Comparison of ENCODE assay signal across 32 cellular contexts in the genomic region with DNA sequence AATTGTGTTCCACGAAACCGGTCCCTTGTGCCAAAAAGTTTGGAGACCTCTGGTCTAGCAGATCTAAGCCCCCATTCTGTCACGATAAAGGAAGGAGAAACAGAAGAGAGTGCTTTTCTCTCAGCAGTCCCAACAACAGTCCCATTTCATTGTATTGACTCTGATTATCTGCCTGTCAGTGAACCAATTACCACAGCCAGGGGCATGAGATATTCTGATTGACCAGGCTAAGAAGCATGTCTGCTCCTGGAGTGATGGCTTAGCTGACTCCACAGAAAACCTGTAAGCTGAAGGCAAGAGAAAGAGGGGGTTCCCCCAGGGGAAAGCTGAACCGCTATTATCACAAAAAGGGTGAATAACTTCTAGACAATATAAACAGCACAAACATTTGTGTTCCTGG.
"Had no signal": no experiment of that assay in that cellular context is flagged by ENCODE, and none has a peak within 500 bp of the region (broad histone marks: within the 10 kb centered on the region; RNA-seq: fewer than 3 reads in every experiment).

No MANE protein-coding gene starts in this region.

- H3K27me3 ChIP-seq: MG63, Peyer's patch had no signal

- H3K27ac Mint-ChIP-seq: activated CD4-positive, alpha-beta T cell treated with anti-CD3 and anti-CD28 coated beads for 36 hours; activated CD4-positive, alpha-beta T cell treated with anti-CD3 and anti-CD28 coated beads, Interleukin-2, amount 10 ng/mL, durations not matched to agents 7 days and 5 days; activated CD8-positive, alpha-beta T cell treated with anti-CD3 and anti-CD28 coated beads, Interleukin-2, amount 10 ng/mL, durations not matched to agents 7 days and 5 days; activated naive CD4-positive, alpha-beta T cell treated with anti-CD3 and anti-CD28 coated beads, Interleukin-2, amount 10 ng/mL, durations not matched to agents 7 days and 5 days; activated naive CD8-positive, alpha-beta T cell; activated naive CD8-positive, alpha-beta T cell treated with anti-CD3 and anti-CD28 coated beads, Interleukin-2, amount 50 U/mL, for 24 hours; activated T-cell treated with anti-CD3 and anti-CD28 coated beads, Interleukin-2, amount 50 U/mL, for 24 hours; T-cell; T-helper 17 cell; WTC11 had no signal

- H3K4me1 Mint-ChIP-seq: activated CD4-positive, alpha-beta T cell treated with anti-CD3 and anti-CD28 coated beads for 36 hours; activated CD4-positive, alpha-beta T cell treated with anti-CD3 and anti-CD28 coated beads, Interleukin-2, amount 10 ng/mL, durations not matched to agents 7 days and 5 days; activated naive CD4-positive, alpha-beta T cell treated with anti-CD3 and anti-CD28 coated beads, Interleukin-2, amount 10 ng/mL, durations not matched to agents 7 days and 5 days; activated naive CD8-positive, alpha-beta T cell treated with anti-CD3 and anti-CD28 coated beads, Interleukin-2, amount 50 U/mL, for 24 hours; T-cell; T-helper 17 cell had no signal

- H3K9me3 Mint-ChIP-seq: activated CD4-positive, alpha-beta T cell treated with anti-CD3 and anti-CD28 coated beads, Interleukin-2, amount 10 ng/mL, durations not matched to agents 7 days and 5 days; brain; WTC11 had no signal

- H3K9me3 ChIP-seq: MG63, Peyer's patch had no signal

- H3K4me1 ChIP-seq: Peyer's patch had no signal

- H3K27ac ChIP-seq: Peyer's patch had no signal

- H3K36me3 Mint-ChIP-seq: activated naive CD4-positive, alpha-beta T cell treated with anti-CD3 and anti-CD28 coated beads, Interleukin-2, amount 10 ng/mL, durations not matched to agents 7 days and 5 days; activated naive CD8-positive, alpha-beta T cell; brain; T-cell; WTC11 had no signal

- H3K36me3 ChIP-seq: MG63, Peyer's patch had no signal

- DNase-seq: activated CD4-positive, alpha-beta T cell treated with anti-CD3 and anti-CD28 coated beads for 36 hours; activated CD4-positive, alpha-beta T cell treated with anti-CD3 and anti-CD28 coated beads, Interleukin-2, amount 10 ng/mL, durations not matched to agents 7 days and 5 days; activated CD4-positive, alpha-beta T cell treated with anti-CD3 and anti-CD28 coated beads, Interleukin-2, amount 50 U/mL, for 48 hours; activated CD8-positive, alpha-beta T cell treated with anti-CD3 and anti-CD28 coated beads, Interleukin-2, amount 10 ng/mL, durations not matched to agents 7 days and 5 days; activated naive CD4-positive, alpha-beta T cell treated with anti-CD3 and anti-CD28 coated beads, Interleukin-2, amount 10 ng/mL, durations not matched to agents 7 days and 5 days; activated naive CD8-positive, alpha-beta T cell treated with anti-CD3 and anti-CD28 coated beads, Interleukin-2, amount 50 U/mL, for 24 hours; activated T-cell treated with anti-CD3 and anti-CD28 coated beads, Interleukin-2, amount 50 U/mL, for 24 hours; anterior cingulate cortex; caudate nucleus; cerebellar nuclear complex; Kasumi-1; MG63; NCI-H1048; NCI-H1105 treated with DMSO at 0.1 percent for 48 hours; NCI-H1436; NCI-H1694; NCI-H1930; NCI-H2081 treated with DMSO at 0.1 percent for 48 hours; NCI-H226; NCI-H446 treated with DMSO at 0.1 percent for 48 hours; NCI-H524; Peyer's patch; RPMI8226; SIG-M5; T-cell; T-helper 17 cell had no signal

- H3K27me3 Mint-ChIP-seq: activated CD4-positive, alpha-beta T cell treated with anti-CD3 and anti-CD28 coated beads for 36 hours; activated CD4-positive, alpha-beta T cell treated with anti-CD3 and anti-CD28 coated beads, Interleukin-2, amount 10 ng/mL, durations not matched to agents 7 days and 5 days; activated naive CD4-positive, alpha-beta T cell treated with anti-CD3 and anti-CD28 coated beads, Interleukin-2, amount 10 ng/mL, durations not matched to agents 7 days and 5 days; activated naive CD8-positive, alpha-beta T cell; activated naive CD8-positive, alpha-beta T cell treated with anti-CD3 and anti-CD28 coated beads, Interleukin-2, amount 50 U/mL, for 24 hours; activated T-cell treated with anti-CD3 and anti-CD28 coated beads, Interleukin-2, amount 50 U/mL, for 24 hours; T-cell; T-helper 17 cell had no signal

- ATAC-seq: activated CD4-positive, alpha-beta T cell treated with anti-CD3 and anti-CD28 coated beads for 36 hours; activated CD4-positive, CD25-positive, alpha-beta regulatory T cell treated with anti-CD3 and anti-CD28 coated beads, Interleukin-2, amount 50 U/mL, for 24 hours; activated CD8-positive, alpha-beta T cell treated with anti-CD3 and anti-CD28 coated beads, Interleukin-2, amount 10 ng/mL, durations not matched to agents 7 days and 5 days; activated naive CD8-positive, alpha-beta T cell treated with anti-CD3 and anti-CD28 coated beads, Interleukin-2, amount 50 U/mL, for 24 hours; Right ventricle myocardium inferior; SK-N-SH treated with all-trans-retinoic acid at 6 μM for 48 hours; T-cell; T-helper 17 cell had no signal

- H3K4me3 Mint-ChIP-seq: activated CD4-positive, alpha-beta T cell treated with anti-CD3 and anti-CD28 coated beads for 36 hours; activated CD4-positive, alpha-beta T cell treated with anti-CD3 and anti-CD28 coated beads, Interleukin-2, amount 10 ng/mL, durations not matched to agents 7 days and 5 days; activated CD8-positive, alpha-beta T cell treated with anti-CD3 and anti-CD28 coated beads, Interleukin-2, amount 10 ng/mL, durations not matched to agents 7 days and 5 days; activated naive CD4-positive, alpha-beta T cell treated with anti-CD3 and anti-CD28 coated beads, Interleukin-2, amount 10 ng/mL, durations not matched to agents 7 days and 5 days; activated naive CD8-positive, alpha-beta T cell; activated naive CD8-positive, alpha-beta T cell treated with anti-CD3 and anti-CD28 coated beads, Interleukin-2, amount 50 U/mL, for 24 hours; activated T-cell treated with anti-CD3 and anti-CD28 coated beads, Interleukin-2, amount 50 U/mL, for 24 hours; brain; T-cell; T-helper 17 cell; WTC11 had no signal

- H3K4me3 ChIP-seq: MG63, Peyer's patch had no signal
